Comparison of ENCODE assay signal across 2 cellular contexts in genomic region chr11:1998290-1998689, GRCh38.
TF ChIP-seq lines count a peak whose summit lies in the region.

No MANE protein-coding gene starts in this region.

TF ChIP-seq in SK-N-SH treated with all-trans-retinoic acid at 6 μM for 48 hours, 23 proteins besides CTCF, POLR2A, EP300 and RAD21:
- no peak for TF ChIP-seq ZNF8 (CRISPR knock-in tag; IDR thresholded peaks at IDR 0.05)
- no peak for TF ChIP-seq OSR1 (CRISPR knock-in tag; IDR thresholded peaks at IDR 0.05)
- TF ChIP-seq TCF4 (CRISPR knock-in tag; IDR thresholded peaks at IDR 0.05; ENCODE audit: borderline replicate concordance) = no peak
- TF ChIP-seq TOX (CRISPR knock-in tag; IDR thresholded peaks at IDR 0.05; ENCODE audit: borderline replicate concordance) = no peak
- no peak for TF ChIP-seq ZFP30 (CRISPR knock-in tag; IDR thresholded peaks at IDR 0.05)
- TF ChIP-seq BACH2 (CRISPR knock-in tag; IDR thresholded peaks at IDR 0.05; ENCODE audit: borderline replicate concordance) = no peak
- TF ChIP-seq ZFP3 (CRISPR knock-in tag; IDR thresholded peaks at IDR 0.05) = no peak
- TF ChIP-seq TSHZ2 (CRISPR knock-in tag; IDR thresholded peaks at IDR 0.05) = no peak
- TF ChIP-seq ISL1 (CRISPR knock-in tag; IDR thresholded peaks at IDR 0.05) = no peak
- no peak for TF ChIP-seq SNAI2 (CRISPR knock-in tag; IDR thresholded peaks at IDR 0.05)
- no peak for TF ChIP-seq CREB5 (CRISPR knock-in tag; IDR thresholded peaks at IDR 0.05; ENCODE audit: low read depth)
- no peak for TF ChIP-seq RARB (CRISPR knock-in tag; IDR thresholded peaks at IDR 0.05)
- no peak for TF ChIP-seq ESRRG (CRISPR knock-in tag; IDR thresholded peaks at IDR 0.05)
- no peak for TF ChIP-seq GLIS3 (CRISPR knock-in tag; IDR thresholded peaks at IDR 0.05)
- TF ChIP-seq ZNF565 (CRISPR knock-in tag; conservative IDR thresholded peaks at IDR 0.05; ENCODE audit: low read depth) = no peak
- TF ChIP-seq POU6F1 (CRISPR knock-in tag; IDR thresholded peaks at IDR 0.05; ENCODE audit: borderline replicate concordance, low read depth) = no peak
TF ChIP-seq in SK-N-SH treated with all-trans-retinoic acid at 6 μM for 48 hours: peak in this region for 0.

TF ChIP-seq in SK-N-SH, 30 proteins besides CTCF, POLR2A, EP300 and RAD21:
- TF ChIP-seq TCF12 (IDR thresholded peaks at IDR 0.05) (no peak), GATA2 (CRISPR knock-in tag; IDR thresholded peaks at IDR 0.05) (no peak), FOSL2 (IDR thresholded peaks at IDR 0.05; ENCODE audit: borderline replicate concordance, low read depth) (no peak), YY1 (IDR thresholded peaks at IDR 0.05; ENCODE audit: low read depth) (no peak), PBX3 (IDR thresholded peaks at IDR 0.05) (no peak), USF1 (IDR thresholded peaks at IDR 0.05; ENCODE audit: borderline replicate concordance, low read depth) (no peak), EZH2phosphoT487 (IDR thresholded peaks at IDR 0.05; ENCODE audit: borderline replicate concordance, low read depth) (no peak), FOXJ3 (CRISPR knock-in tag; IDR thresholded peaks at IDR 0.05) (no peak), RCOR1 (IDR thresholded peaks at IDR 0.05; ENCODE audit: low read length) (no peak), JUND (IDR thresholded peaks at IDR 0.05) (no peak), NRF1 (IDR thresholded peaks at IDR 0.05; ENCODE audit: low read depth, low read length) (no peak), REST (IDR thresholded peaks at IDR 0.05; ENCODE audit: low read depth, low read length) (no peak), GABPA (IDR thresholded peaks at IDR 0.05; ENCODE audit: low read depth) (no peak), NFIC (IDR thresholded peaks at IDR 0.05; ENCODE audit: borderline replicate concordance) (no peak), MAX (IDR thresholded peaks at IDR 0.05; ENCODE audit: low read depth) (no peak), CHD2 (IDR thresholded peaks at IDR 0.05; ENCODE audit: low read length, partially characterized antibody) (no peak), ZBTB33 (IDR thresholded peaks at IDR 0.05; ENCODE audit: borderline replicate concordance, low read depth) (no peak), SMC3 (IDR thresholded peaks at IDR 0.05; ENCODE audit: low read depth, low read length) (no peak)
